ENCODE assay signal across 8 cellular contexts in genomic region chr9:77456829-77457437, GRCh38.
DNase-seq lines count a peak whose midpoint lies in the region; TF ChIP-seq lines count a peak whose summit lies in the region.

No MANE protein-coding gene starts in this region.

- H3K36me3 Mint-ChIP-seq in activated naive CD4-positive, alpha-beta T cell treated with anti-CD3 and anti-CD28 coated beads for 36 hours (ENCODE audit: low read depth) = no peaks in the 10 kb centered on the region

- H3K9me3 ChIP-seq in SK-N-MC (ENCODE audit: low read depth, low read length) (no peaks in the 10 kb centered on the region), vagina (no peaks in the 10 kb centered on the region)

- no peak overlapping the region for H3K4me3 ChIP-seq in H7 (ENCODE audit: insufficient read depth, low read depth, low read length)
- H3K4me3 ChIP-seq in SK-N-MC = peak overlapping the region; percentile 71
- no peak overlapping the region for H3K4me3 ChIP-seq in vagina

- H3K4me3 Mint-ChIP-seq in activated naive CD4-positive, alpha-beta T cell treated with anti-CD3 and anti-CD28 coated beads for 36 hours = no peak overlapping the region

- H3K27me3 ChIP-seq in H7 (ENCODE audit: control insufficient read depth, insufficient read depth, low read length) (no peaks in the 10 kb centered on the region), vagina (no peaks in the 10 kb centered on the region)

- no peaks in the 10 kb centered on the region for H3K9me3 Mint-ChIP-seq in activated naive CD4-positive, alpha-beta T cell treated with anti-CD3 and anti-CD28 coated beads for 36 hours

- peaks cover 5% of the 10 kb centered on the region for H3K4me1 ChIP-seq in vagina

- intact Hi-C loops in activated naive CD4-positive, alpha-beta T cell treated with anti-CD3 and anti-CD28 coated beads for 36 hours (cut with micrococcal nuclease) = loop anchor here (1.0 to 10.0 kb wide), 5 partner anchors 24 to 1062 kb away; partner anchors contain the start of gene RFK
- intact Hi-C loops in posterior vena cava (cut with DNase I) = loop anchor here (10.0 kb wide), 2 partner anchors 188 to 578 kb away; partner anchors contain the start of genes GNA14 (in 1 of the 2) and GNAQ (in 1 of the 2)
- intact Hi-C loops in vagina (cut with DNase I) = no loop called here

- H3K27ac Mint-ChIP-seq in activated naive CD4-positive, alpha-beta T cell treated with anti-CD3 and anti-CD28 coated beads for 36 hours = no peak overlapping the region

- H3K27me3 Mint-ChIP-seq in activated naive CD4-positive, alpha-beta T cell treated with anti-CD3 and anti-CD28 coated beads for 36 hours (ENCODE audit: low read depth) = no peaks in the 10 kb centered on the region

- TF ChIP-seq POLR2A in vagina (IDR thresholded peaks at IDR 0.05) = no peak

- CTCF ChIA-PET in GM10248 (lab: Yijun Ruan, JAX) = interaction anchor here (0.6 to 10.1 kb wide), 48 partner anchors 13 to 914 kb away, joined by 3 to 162 read pairs (median 3); no protein-coding TSS in a partner anchor
- CTCF ChIA-PET in activated naive CD4-positive, alpha-beta T cell treated with anti-CD3 and anti-CD28 coated beads for 36 hours (lab: Charles Lee) = interaction anchor here (0.5 to 7.7 kb wide), 51 partner anchors 8 to 758 kb away, joined by 3 to 84 read pairs (median 4); no protein-coding TSS in a partner anchor

- no peaks in the 10 kb centered on the region for H3K36me3 ChIP-seq in H7 (replicated peaks; ENCODE audit: control insufficient read depth, insufficient read depth, low read length)
- no peaks in the 10 kb centered on the region for H3K36me3 ChIP-seq in SK-N-MC (ENCODE audit: insufficient read depth, low read length)
- no peaks in the 10 kb centered on the region for H3K36me3 ChIP-seq in vagina

- H3K4me1 Mint-ChIP-seq in activated naive CD4-positive, alpha-beta T cell treated with anti-CD3 and anti-CD28 coated beads for 36 hours (ENCODE audit: low read depth) = peaks cover 24% of the 10 kb centered on the region

- peak overlapping the region; percentile 52 for H3K9ac ChIP-seq in SK-N-MC (ENCODE audit: insufficient read length)

- POLR2A ChIA-PET in GM10248 (lab: Yijun Ruan, JAX) = interaction anchor here (0.6 kb wide), 1 partner anchor 662 kb away, joined by 5 read pairs; no protein-coding TSS in a partner anchor

- H3K27ac ChIP-seq in SK-N-MC = peak overlapping the region; percentile 74; the same call in 1 of the 2 replicates
- H3K27ac ChIP-seq in vagina = peak overlapping the region; percentile 9

- peak; percentile 82 for TF ChIP-seq CTCF in GM10248 (IDR thresholded peaks at IDR 0.05; ENCODE audit: control extremely low read depth, extremely low read depth, low read depth, missing control alignments)
- peak; percentile 53 to 83 (median 74) for TF ChIP-seq CTCF in vagina (IDR thresholded peaks at IDR 0.05)

- DNase-seq in GM10248 (ENCODE audit: extremely low spot score) (peak; percentile 79), H7 (peak; percentile 63), LoVo (ENCODE audit: low spot score) (peak; percentile 88), SK-N-MC (ENCODE audit: low read depth, low spot score) (peak; percentile 77), glomerular visceral epithelial cell (ENCODE audit: extremely low spot score) (peak; percentile 84), posterior vena cava (ENCODE audit: low spot score) (peak; percentile 94), vagina (ENCODE audit: extremely low spot score in 2 of 2) (no peak)
- DNase-seq in activated naive CD4-positive, alpha-beta T cell treated with anti-CD3 and anti-CD28 coated beads for 36 hours = peak; percentile 93

Comparison
In these comparisons a context has a peak if more than half of its experiments do, and no peak if none do; other contexts are left out.
1. DNase-seq: peak in GM10248 (single experiment), H7 (single experiment), LoVo (single experiment), SK-N-MC (single experiment), activated naive CD4-positive, alpha-beta T cell treated with anti-CD3 and anti-CD28 coated beads for 36 hours (single experiment), glomerular visceral epithelial cell (single experiment) and posterior vena cava (single experiment); none in vagina (0 of 2).